18 cellular contexts compared by ENCODE assay signal in the genomic region with DNA sequence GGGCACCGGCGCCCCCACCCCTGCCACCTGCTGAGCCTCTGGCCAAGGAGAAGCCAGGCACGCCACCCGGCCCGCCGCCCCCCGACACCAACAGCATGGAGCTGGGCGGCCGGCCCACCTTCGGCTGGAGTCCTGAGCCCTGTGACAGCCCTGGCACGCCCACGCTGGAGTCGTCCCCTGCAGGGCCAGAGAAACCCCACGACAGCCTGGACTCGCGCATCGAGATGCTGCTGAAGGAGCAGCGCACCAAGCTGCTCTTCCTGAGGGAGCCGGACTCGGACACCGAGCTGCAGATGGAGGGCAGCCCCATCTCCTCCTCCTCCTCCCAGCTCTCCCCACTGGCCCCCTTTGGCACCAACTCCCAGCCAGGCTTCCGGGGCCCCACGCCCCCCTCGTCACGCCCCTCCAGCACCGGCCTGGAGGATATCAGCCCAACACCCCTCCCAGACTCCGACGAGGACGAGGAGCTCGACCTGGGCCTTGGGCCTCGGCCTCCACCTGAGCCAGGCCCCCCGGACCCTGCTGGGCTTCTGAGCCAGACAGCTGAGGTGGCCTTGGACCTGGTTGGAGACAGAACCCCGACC. TPM values are rescaled to one million over a fixed set of nuclear protein-coding genes. Genes with fewer than 3 reads are reported as not detected.
DNase-seq lines count a peak whose midpoint lies in the region; ATAC-seq, FAIRE-seq and TF ChIP-seq lines count a peak whose summit lies in the region.
"Had no signal": no experiment of that assay in that cellular context is flagged by ENCODE, and none has a peak within 500 bp of the region (broad histone marks: within the 10 kb centered on the region; RNA-seq: fewer than 3 reads in every experiment).

No MANE protein-coding gene starts in this region.

- ATAC-seq in CD4-positive, CD25-positive, alpha-beta regulatory T cell (ENCODE audit: low read depth in 2 of 2) = no peak
- no peak for ATAC-seq in GM18873 (IDR thresholded peaks at IDR 0.05; ENCODE audit: low FRiP score, unreplicated experiment)
- ATAC-seq: pancreas had no signal

- H2BK12ac ChIP-seq in H9 (ENCODE audit: insufficient read length, low read depth, low read length) = no peak overlapping the region

- peak overlapping the region; percentile 50 for H3K27ac ChIP-seq in CD4-positive, CD25-positive, alpha-beta regulatory T cell (ENCODE audit: insufficient read depth, low read length, poor library complexity, severe bottlenecking)
- H3K27ac ChIP-seq in HL-60 (replicated peaks) = peak overlapping the region; percentile 80; the same call in 1 of the 2 replicates
- H3K27ac ChIP-seq in astrocyte (ENCODE audit: low read depth, low read length) = no peak overlapping the region
- H3K27ac ChIP-seq in neural cell (ENCODE audit: low read length) = no peak overlapping the region
- H3K27ac ChIP-seq in WERI-Rb-1 = no peak overlapping the region
- no peak overlapping the region for H3K27ac ChIP-seq in H9 (ENCODE audit: insufficient read length, low read depth, low read length)
- H3K27ac ChIP-seq: pancreas had no signal

- no peak overlapping the region for H3K56ac ChIP-seq in H9 (ENCODE audit: insufficient read length, low read depth, low read length)

- H3K23ac ChIP-seq in H9 (ENCODE audit: insufficient read length, low read depth, low read length) = no peak overlapping the region

- peaks cover 82% of the 10 kb centered on the region for H3K4me1 ChIP-seq in CD4-positive, CD25-positive, alpha-beta regulatory T cell (ENCODE audit: control insufficient read depth, insufficient read depth, low read length, poor library complexity, severe bottlenecking)
- H3K4me1 ChIP-seq in astrocyte (ENCODE audit: insufficient read depth, low read length) = peaks cover 42% of the 10 kb centered on the region
- H3K4me1 ChIP-seq in H9 (ENCODE audit: insufficient read depth, low read length) = peaks cover 2% of the 10 kb centered on the region; the same call in 1 of the 2 replicates

- no peak overlapping the region for H2BK20ac ChIP-seq in H9 (ENCODE audit: low read depth, low read length, poor library complexity, severe bottlenecking)

- FAIRE-seq in astrocyte (lab: Jason Lieb, UNC) = no peak
- FAIRE-seq: pancreas had no signal

- H3K79me1 ChIP-seq in H9 (ENCODE audit: insufficient read depth, low read depth, low read length, poor library complexity, severe bottlenecking) = peaks cover 2% of the 10 kb centered on the region

- H3K4me3 Mint-ChIP-seq in CD4-positive, CD25-positive, alpha-beta regulatory T cell = peak overlapping the region; percentile 43 to 92 (median 85)
- H3K4me3 Mint-ChIP-seq in astrocyte (ENCODE audit: unreplicated experiment) (no peak overlapping the region), osteocyte (ENCODE audit: unreplicated experiment) (no peak overlapping the region), H9 (no peak overlapping the region)

- H4K20me1 ChIP-seq in astrocyte (ENCODE audit: insufficient read depth, low read length) = peaks cover 91% of the 10 kb centered on the region
- H4K20me1 ChIP-seq in neural cell (ENCODE audit: insufficient read depth) = peaks cover 46% of the 10 kb centered on the region
- no peaks in the 10 kb centered on the region for H4K20me1 ChIP-seq in H9 (ENCODE audit: control insufficient read depth, insufficient read depth, insufficient read length)

- H3K14ac ChIP-seq in H9 (ENCODE audit: insufficient read depth, low read length) = no peak overlapping the region

- H2BK120ac ChIP-seq in H9 (ENCODE audit: low read depth, low read length, poor library complexity, severe bottlenecking) = no peak overlapping the region

- H3K9me3 ChIP-seq in CD4-positive, CD25-positive, alpha-beta regulatory T cell (ENCODE audit: control insufficient read depth in 2 of 2, low read length in 2 of 2) = no peaks in the 10 kb centered on the region
- H3K9me3 ChIP-seq in astrocyte (ENCODE audit: insufficient read depth, low read depth, low read length) (no peaks in the 10 kb centered on the region), neural cell (ENCODE audit: low read length) (no peaks in the 10 kb centered on the region), WERI-Rb-1 (ENCODE audit: severe bottlenecking) (no peaks in the 10 kb centered on the region), H9 (ENCODE audit: control insufficient read depth, low read depth, low read length) (no peaks in the 10 kb centered on the region)
- H3K9me3 ChIP-seq: Caco-2, pancreas had no signal

- H3K4me3 ChIP-seq in CD4-positive, CD25-positive, alpha-beta regulatory T cell (ENCODE audit: low read depth, low read length) = peak overlapping the region; percentile 73
- H3K4me3 ChIP-seq in HL-60 (replicated peaks; ENCODE audit: insufficient read depth, low read length) = no peak overlapping the region; the same call in 1 of the 2 replicates
- H3K4me3 ChIP-seq in astrocyte (ENCODE audit: insufficient read depth, low read depth, low read length) = no peak overlapping the region
- peak overlapping the region; percentile 81 for H3K4me3 ChIP-seq in neural cell (ENCODE audit: low read length)
- no peak overlapping the region for H3K4me3 ChIP-seq in WERI-Rb-1 (ENCODE audit: low read depth, low read length)
- H3K4me3 ChIP-seq: lung had no signal

- no peak overlapping the region for H3K4ac ChIP-seq in H9 (ENCODE audit: low read depth, low read length)

- no peak overlapping the region for H3K9ac ChIP-seq in astrocyte (ENCODE audit: low read length)
- H3K9ac ChIP-seq in neural cell (ENCODE audit: low read length) = no peak overlapping the region
- H3K9ac ChIP-seq in H9 (ENCODE audit: extremely low read depth, insufficient read length, low read length) = no peak overlapping the region

- H4K5ac ChIP-seq in H9 (ENCODE audit: insufficient read length, low read depth, low read length) = no peak overlapping the region

- H3K27me3 Mint-ChIP-seq in CD4-positive, CD25-positive, alpha-beta regulatory T cell = no peaks in the 10 kb centered on the region
- no peaks in the 10 kb centered on the region for H3K27me3 Mint-ChIP-seq in astrocyte (ENCODE audit: low read depth, unreplicated experiment)
- H3K27me3 Mint-ChIP-seq in osteocyte (ENCODE audit: unreplicated experiment) = no peaks in the 10 kb centered on the region
- no peaks in the 10 kb centered on the region for H3K27me3 Mint-ChIP-seq in H9 (ENCODE audit: low read depth)

- H3K4me1 Mint-ChIP-seq in CD4-positive, CD25-positive, alpha-beta regulatory T cell = peaks cover 10 to 74% (median 37%) of the 10 kb centered on the region in 4 donors
- peaks cover 10% of the 10 kb centered on the region for H3K4me1 Mint-ChIP-seq in astrocyte (ENCODE audit: low read depth, unreplicated experiment)
- peaks cover 45% of the 10 kb centered on the region for H3K4me1 Mint-ChIP-seq in osteocyte (ENCODE audit: unreplicated experiment)
- peaks cover 32 to 46% of the 10 kb centered on the region in 2 experiments for H3K4me1 Mint-ChIP-seq in H9

- H3K4me2 ChIP-seq in astrocyte (ENCODE audit: low read length) (peak overlapping the region; percentile 88), neural cell (ENCODE audit: low read length) (no peak overlapping the region), H9 (ENCODE audit: insufficient read depth, insufficient read length, low read length) (no peak overlapping the region)

- H2BK15ac ChIP-seq in H9 (ENCODE audit: low read depth, low read length) = no peak overlapping the region

- peaks cover 6% of the 10 kb centered on the region for H3K23me2 ChIP-seq in H9 (ENCODE audit: insufficient read length, low read depth, low read length, poor library complexity, severe bottlenecking)

- TF ChIP-seq CTCF in HL-60 (IDR thresholded peaks at IDR 0.05; ENCODE audit: insufficient read depth, low read length) = no peak
- no peak for TF ChIP-seq CTCF in astrocyte (IDR thresholded peaks at IDR 0.05; ENCODE audit: insufficient read depth, low read depth, low read length)
- no peak for TF ChIP-seq CTCF in neural cell (IDR thresholded peaks at IDR 0.05; ENCODE audit: poor library complexity, severe bottlenecking)
- TF ChIP-seq CTCF in osteocyte (IDR thresholded peaks at IDR 0.05) = no peak
- TF ChIP-seq CTCF in WERI-Rb-1 (IDR thresholded peaks at IDR 0.05; ENCODE audit: low read depth, low read length) = no peak
- no peak for TF ChIP-seq CTCF in H9 (conservative IDR thresholded peaks at IDR 0.05)

- H3K79me2 ChIP-seq in astrocyte (ENCODE audit: insufficient read depth, low read length) (peaks cover 96% of the 10 kb centered on the region), neural cell (replicated peaks; ENCODE audit: insufficient read depth, low read length) (peaks cover 91% of the 10 kb centered on the region), H9 (ENCODE audit: insufficient read depth, low read length) (peaks cover 3% of the 10 kb centered on the region; the same call in 1 of the 2 replicates)

- no peak for TF ChIP-seq EP300 in neural cell (conservative IDR thresholded peaks at IDR 0.05; ENCODE audit: poor library complexity, severe bottlenecking)

- no peaks in the 10 kb centered on the region for H3K9me3 Mint-ChIP-seq in CD4-positive, CD25-positive, alpha-beta regulatory T cell
- H3K9me3 Mint-ChIP-seq in astrocyte (ENCODE audit: unreplicated experiment) (no peaks in the 10 kb centered on the region), osteocyte (ENCODE audit: unreplicated experiment) (no peaks in the 10 kb centered on the region), H9 (no peaks in the 10 kb centered on the region; a peak in 1 of 5 replicates)

- TF ChIP-seq RAD21 in neural cell (conservative IDR thresholded peaks at IDR 0.05) = no peak

- H4K8ac ChIP-seq in H9 (replicated peaks; ENCODE audit: insufficient read length, low read depth, low read length) = no peak overlapping the region

- no peaks in the 10 kb centered on the region for H3K27me3 ChIP-seq in CD4-positive, CD25-positive, alpha-beta regulatory T cell (ENCODE audit: control insufficient read depth, insufficient read depth, low read length)
- H3K27me3 ChIP-seq in HL-60 (ENCODE audit: insufficient read depth, poor library complexity, severe bottlenecking) (no peaks in the 10 kb centered on the region), astrocyte (ENCODE audit: insufficient read depth, low read length) (no peaks in the 10 kb centered on the region), neural cell (ENCODE audit: insufficient read depth, low read depth, low read length) (no peaks in the 10 kb centered on the region), WERI-Rb-1 (ENCODE audit: insufficient read depth, low read depth, severe bottlenecking) (no peaks in the 10 kb centered on the region), H9 (ENCODE audit: insufficient read depth, low read length) (no peaks in the 10 kb centered on the region)
- H3K27me3 ChIP-seq: pancreas had no signal

- peak overlapping the region in 1 of 3 donors; percentile 90 for H3K27ac Mint-ChIP-seq in CD4-positive, CD25-positive, alpha-beta regulatory T cell
- H3K27ac Mint-ChIP-seq in astrocyte (ENCODE audit: unreplicated experiment) (no peak overlapping the region), osteocyte (ENCODE audit: unreplicated experiment) (no peak overlapping the region), H9 (no peak overlapping the region)

- H3K18ac ChIP-seq in H9 (ENCODE audit: insufficient read length, low read depth, low read length) = no peak overlapping the region

- no peak overlapping the region for H3T11ph ChIP-seq in H9 (ENCODE audit: low read length)

- H4K91ac ChIP-seq in H9 (ENCODE audit: insufficient read length, low read depth, low read length) = no peak overlapping the region

- peaks cover 54% of the 10 kb centered on the region for H3K36me3 ChIP-seq in CD4-positive, CD25-positive, alpha-beta regulatory T cell (ENCODE audit: control insufficient read depth, insufficient read depth, low read length)
- H3K36me3 ChIP-seq in astrocyte (ENCODE audit: insufficient read depth, low read length) = peaks cover 25% of the 10 kb centered on the region
- H3K36me3 ChIP-seq in neural cell (ENCODE audit: insufficient read depth, low read length) = no peaks in the 10 kb centered on the region
- peaks cover 74% of the 10 kb centered on the region for H3K36me3 ChIP-seq in WERI-Rb-1

- WGBS in H9 (ENCODE audit: extremely low coverage, insufficient read length, low lambda C conversion rate) = no CpG with 5 or more reads among the region's 33 CpGs

- H2BK5ac ChIP-seq in H9 (ENCODE audit: insufficient read length, low read length) = no peak overlapping the region

- DNase-seq in CD4-positive, CD25-positive, alpha-beta regulatory T cell = no peak
- DNase-seq in HL-60 (ENCODE audit: low read depth in 1 of 2, low spot score in 1 of 2) (no peak), astrocyte (ENCODE audit: low read depth) (no peak), osteocyte (ENCODE audit: extremely low spot score, unreplicated experiment) (no peak), WERI-Rb-1 (no peak), H9 (no peak)
- DNase-seq: activated CD4-positive, alpha-beta T cell treated with anti-CD3 and anti-CD28 coated beads, Interleukin-2, amount 50 U/mL, for 1 hour; Caco-2; effector CD8-positive, alpha-beta T cell; GOT3; head of caudate nucleus; NCI-H1105 treated with DMSO at 0.1 percent for 48 hours; NCI-H526 treated with DMSO at 0.1 percent for 48 hours; stimulated activated CD4-positive, alpha-beta T cell treated with anti-CD3 and anti-CD28 coated beads, Interleukin-2, amount 100 ng/mL, for 48 hours had no signal

- H3K9me2 ChIP-seq in neural cell (ENCODE audit: insufficient read depth, low read length) = no peaks in the 10 kb centered on the region

- H2AFZ ChIP-seq in astrocyte (ENCODE audit: low read depth, low read length) = no peak overlapping the region
- no peak overlapping the region for H2AFZ ChIP-seq in neural cell (ENCODE audit: low read depth, low read length)
- no peak overlapping the region for H2AFZ ChIP-seq in H9 (ENCODE audit: low read length)

- peaks cover 37% of the 10 kb centered on the region for H3K36me3 Mint-ChIP-seq in CD4-positive, CD25-positive, alpha-beta regulatory T cell
- H3K36me3 Mint-ChIP-seq in astrocyte (ENCODE audit: low read depth, unreplicated experiment) = peaks cover 14% of the 10 kb centered on the region
- peaks cover 20% of the 10 kb centered on the region for H3K36me3 Mint-ChIP-seq in osteocyte (ENCODE audit: unreplicated experiment)
- H3K36me3 Mint-ChIP-seq in H9 (ENCODE audit: insufficient read depth in 1 of 3, low read depth in 3 of 3) = peaks cover 15 to 61% (median 47%) of the 10 kb centered on the region in 3 experiments

- H3F3A ChIP-seq in neural cell (ENCODE audit: insufficient read depth, low read length, poor library complexity, severe bottlenecking) = no peaks in the 10 kb centered on the region

- no peak overlapping the region for H2AK5ac ChIP-seq in H9 (ENCODE audit: insufficient read length, low read length)

RNA-seq across cellular contexts. Expression of gene SETD1B, which starts 6.5 kb away (rescaled TPM):
- total RNA-seq in CD4-positive, CD25-positive, alpha-beta regulatory T cell = 118 TPM
- 1 to 10 TPM; 1.2 to 2.0 (median 1.5) TPM for polyA plus RNA-seq in CD4-positive, CD25-positive, alpha-beta regulatory T cell
- total RNA-seq in astrocyte (20.9 and 24.0 TPM in 2 replicates), osteocyte (21.0 and 21.8 TPM in 2 replicates), H9 (2021) (38.2 and 40.4 TPM in 2 replicates)
- 2.6 and 3.2 TPM in 2 replicates for polyA plus RNA-seq in neural cell
- 5.4 and 8.1 TPM in 2 replicates for polyA minus RNA-seq in neural cell

RNA-seq across cellular contexts. Expression of gene RHOF, which starts 16.8 kb away (rescaled TPM):
- 149 TPM for total RNA-seq in CD4-positive, CD25-positive, alpha-beta regulatory T cell
- polyA plus RNA-seq in CD4-positive, CD25-positive, alpha-beta regulatory T cell = 100 to 1,000 TPM in 1 of 4 donors, 10 to 100 TPM in 3; 80.4 to 100 (median 92.0) TPM
- total RNA-seq in astrocyte (28.0 and 31.9 TPM in 2 replicates), osteocyte (11.3 and 11.9 TPM in 2 replicates), H9 (2021) (29.1 and 29.3 TPM in 2 replicates)
- polyA plus RNA-seq in neural cell = 9.4 and 14.7 TPM in 2 replicates
- polyA minus RNA-seq in neural cell = 29.0 and 31.6 TPM in 2 replicates

RNA-seq across cellular contexts. Expression of gene HPD, which starts 48.3 kb away (rescaled TPM):
- not detected for total RNA-seq in CD4-positive, CD25-positive, alpha-beta regulatory T cell
- polyA plus RNA-seq in CD4-positive, CD25-positive, alpha-beta regulatory T cell = not detected
- total RNA-seq in astrocyte (not detected in 2 replicates), osteocyte (not detected in 2 replicates), H9 (2021) (0.22 TPM in 1 of 2 replicates, not detected in the other)
- polyA plus RNA-seq in neural cell = not detected in 2 replicates
- polyA minus RNA-seq in neural cell = not detected in 2 replicates

Comparison
In these comparisons a context has a peak if more than half of its experiments do, and no peak if none do; other contexts are left out.
1. H3K27ac ChIP-seq: peak in CD4-positive, CD25-positive, alpha-beta regulatory T cell (single experiment) and HL-60 (single experiment); none in astrocyte (single experiment), neural cell (single experiment), WERI-Rb-1 (single experiment) and H9 (single experiment).
2. H3K4me3 ChIP-seq: peak in CD4-positive, CD25-positive, alpha-beta regulatory T cell (single experiment) and neural cell (single experiment); none in HL-60 (single experiment), astrocyte (single experiment) and WERI-Rb-1 (single experiment).
3. H3K4me3 Mint-ChIP-seq: peak in CD4-positive, CD25-positive, alpha-beta regulatory T cell (4 of 4); none in astrocyte (single experiment), osteocyte (single experiment) and H9 (0 of 2).